In genomic region chr2:45505138-45505537, GRCh38 we compare ENCODE assay signal across 14 cellular contexts.
DNase-seq lines count a peak whose midpoint lies in the region; TF ChIP-seq lines count a peak whose summit lies in the region.
"Had no signal": no experiment of that assay in that cellular context is flagged by ENCODE, and none has a peak within 500 bp of the region (broad histone marks: within the 10 kb centered on the region; RNA-seq: fewer than 3 reads in every experiment).

No MANE protein-coding gene starts in this region.

- no peak overlapping the region for H2AFZ ChIP-seq in neural cell (ENCODE audit: low read depth, low read length)

- H3K4me3 ChIP-seq in neural cell (ENCODE audit: low read length) (no peak overlapping the region), Peyer's patch (no peak overlapping the region)
- H3K4me3 ChIP-seq: BLaER1 had no signal

- H3K4me2 ChIP-seq in neural cell (ENCODE audit: low read length): no peak overlapping the region
- H3K4me2 ChIP-seq: BLaER1 had no signal

- H3K36me3 ChIP-seq in neural cell (ENCODE audit: insufficient read depth, low read length) (no peaks in the 10 kb centered on the region), Peyer's patch (peaks cover 0 to 6% (median 0%) of the 10 kb centered on the region in 3 donors)

- H3K27me3 ChIP-seq in neural cell (ENCODE audit: insufficient read depth, low read depth, low read length): no peaks in the 10 kb centered on the region
- no peaks in the 10 kb centered on the region for H3K27me3 ChIP-seq in Peyer's patch
- H3K27me3 ChIP-seq: BLaER1 had no signal

- H3F3A ChIP-seq in neural cell (ENCODE audit: insufficient read depth, low read length, poor library complexity, severe bottlenecking): no peaks in the 10 kb centered on the region

- no peaks in the 10 kb centered on the region for H3K4me1 ChIP-seq in Peyer's patch
- H3K4me1 ChIP-seq: BLaER1 had no signal

- peak overlapping the region; percentile 2 for H3K9ac ChIP-seq in neural cell (ENCODE audit: low read length)
- H3K9ac ChIP-seq: BLaER1 had no signal

- in situ Hi-C loops in G401 (cut with HindIII; ENCODE audit: low sequenced_read_pairs): no loop called here

- no peaks in the 10 kb centered on the region for H3K9me3 ChIP-seq in neural cell (ENCODE audit: low read length)
- peaks cover 0 to 8% (median 0%) of the 10 kb centered on the region in 4 donors for H3K9me3 ChIP-seq in Peyer's patch

- H3K9me2 ChIP-seq in neural cell (ENCODE audit: insufficient read depth, low read length): no peaks in the 10 kb centered on the region

- TF ChIP-seq CTCF in neural cell (IDR thresholded peaks at IDR 0.05; ENCODE audit: poor library complexity, severe bottlenecking) (no peak), Peyer's patch (IDR thresholded peaks at IDR 0.05) (no peak)

- TF ChIP-seq POLR2A in Peyer's patch (IDR thresholded peaks at IDR 0.05): no peak

- no peaks in the 10 kb centered on the region for H3K79me2 ChIP-seq in neural cell (replicated peaks; ENCODE audit: insufficient read depth, low read length)

- no peaks in the 10 kb centered on the region for H4K20me1 ChIP-seq in neural cell (ENCODE audit: insufficient read depth)
- H4K20me1 ChIP-seq: BLaER1 had no signal

- TF ChIP-seq EP300 in neural cell (conservative IDR thresholded peaks at IDR 0.05; ENCODE audit: poor library complexity, severe bottlenecking): peak; percentile 90

- H3K27ac ChIP-seq in neural cell (ENCODE audit: low read length) (peak overlapping the region; percentile 24), Peyer's patch (no peak overlapping the region)
- H3K27ac ChIP-seq: BLaER1 had no signal

- DNase-seq in D341Med (ENCODE audit: low spot score) (peak; percentile 24), G401 (ENCODE audit: low spot score) (peak; percentile 29), NCI-H524 treated with DMSO at 0.1 percent for 48 hours (lab: John Stamatoyannopoulos, UW) (peak; percentile 50), Peyer's patch (no peak), DMS79 (lab: John Stamatoyannopoulos, UW) (no peak)
- DNase-seq in activated CD4-positive, alpha-beta T cell treated with anti-CD3 and anti-CD28 coated beads for 48 hours: no peak
- DNase-seq: CD8-positive, alpha-beta memory T cell; H9; NCI-H2029 treated with DMSO at 0.1 percent for 48 hours; NCI-H226; NCI-H748 treated with DMSO at 0.1 percent for 48 hours; SIG-M5 had no signal

- TF ChIP-seq RAD21 in neural cell (conservative IDR thresholded peaks at IDR 0.05): no peak

TF ChIP-seq in neural cell, 6 proteins besides CTCF, POLR2A, EP300 and RAD21:
- TF ChIP-seq POLR2AphosphoS5 (IDR thresholded peaks at IDR 0.05) (peak; percentile 25), REST (IDR thresholded peaks at IDR 0.05; ENCODE audit: borderline replicate concordance) (no peak)

Comparison
In these comparisons a context has a peak if more than half of its experiments do, and no peak if none do; other contexts are left out.
1. DNase-seq: peak in D341Med (single experiment), G401 (single experiment) and NCI-H524 treated with DMSO at 0.1 percent for 48 hours (single experiment); none in Peyer's patch (0 of 3), activated CD4-positive, alpha-beta T cell treated with anti-CD3 and anti-CD28 coated beads for 48 hours (single experiment) and DMS79 (single experiment).